1 cellular context compared by ENCODE assay signal in genomic region chr11:116688202-116688540, GRCh38.
TF ChIP-seq lines count a peak whose summit lies in the region.

No MANE protein-coding gene starts in this region.

TF ChIP-seq in K562, 482 proteins besides CTCF, POLR2A, EP300 and RAD21 (continued from another document):
- TF ChIP-seq, protein P1, sequence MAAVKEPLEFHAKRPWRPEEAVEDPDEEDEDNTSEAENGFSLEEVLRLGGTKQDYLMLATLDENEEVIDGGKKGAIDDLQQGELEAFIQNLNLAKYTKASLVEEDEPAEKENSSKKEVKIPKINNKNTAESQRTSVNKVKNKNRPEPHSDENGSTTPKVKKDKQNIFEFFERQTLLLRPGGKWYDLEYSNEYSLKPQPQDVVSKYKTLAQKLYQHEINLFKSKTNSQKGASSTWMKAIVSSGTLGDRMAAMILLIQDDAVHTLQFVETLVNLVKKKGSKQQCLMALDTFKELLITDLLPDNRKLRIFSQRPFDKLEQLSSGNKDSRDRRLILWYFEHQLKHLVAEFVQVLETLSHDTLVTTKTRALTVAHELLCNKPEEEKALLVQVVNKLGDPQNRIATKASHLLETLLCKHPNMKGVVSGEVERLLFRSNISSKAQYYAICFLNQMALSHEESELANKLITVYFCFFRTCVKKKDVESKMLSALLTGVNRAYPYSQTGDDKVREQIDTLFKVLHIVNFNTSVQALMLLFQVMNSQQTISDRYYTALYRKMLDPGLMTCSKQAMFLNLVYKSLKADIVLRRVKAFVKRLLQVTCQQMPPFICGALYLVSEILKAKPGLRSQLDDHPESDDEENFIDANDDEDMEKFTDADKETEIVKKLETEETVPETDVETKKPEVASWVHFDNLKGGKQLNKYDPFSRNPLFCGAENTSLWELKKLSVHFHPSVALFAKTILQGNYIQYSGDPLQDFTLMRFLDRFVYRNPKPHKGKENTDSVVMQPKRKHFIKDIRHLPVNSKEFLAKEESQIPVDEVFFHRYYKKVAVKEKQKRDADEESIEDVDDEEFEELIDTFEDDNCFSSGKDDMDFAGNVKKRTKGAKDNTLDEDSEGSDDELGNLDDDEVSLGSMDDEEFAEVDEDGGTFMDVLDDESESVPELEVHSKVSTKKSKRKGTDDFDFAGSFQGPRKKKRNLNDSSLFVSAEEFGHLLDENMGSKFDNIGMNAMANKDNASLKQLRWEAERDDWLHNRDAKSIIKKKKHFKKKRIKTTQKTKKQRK (IDR thresholded peaks at IDR 0.05; ENCODE audit: borderline replicate concordance, low read depth, low read length), result no peak
- TF ChIP-seq CREB1 (IDR thresholded peaks at IDR 0.05) (no peak), CREB1 (CRISPR knock-in tag; IDR thresholded peaks at IDR 0.05) (no peak), COPS2 (conservative IDR thresholded peaks at IDR 0.05) (no peak)
